Comparison of ENCODE assay signal across 22 cellular contexts in genomic region chr2:197251163-197251562, GRCh38. TPM values are rescaled to one million over a fixed set of nuclear protein-coding genes. Genes with fewer than 3 reads are reported as not detected.
A peak's percentile ranks its signal among the peaks of the same experiment; 100 is the strongest.
DNase-seq lines count a peak whose midpoint lies in the region; ATAC-seq and TF ChIP-seq lines count a peak whose summit lies in the region.
"Had no signal": no experiment of that assay in that cellular context is flagged by ENCODE, and none has a peak within 500 bp of the region (broad histone marks: within the 10 kb centered on the region; RNA-seq: fewer than 3 reads in every experiment).

No MANE protein-coding gene starts in this region.

- peak overlapping the region; percentile 13 for H3K27ac Mint-ChIP-seq in MCF 10A (ENCODE audit: low read depth, unreplicated experiment)
- H3K27ac Mint-ChIP-seq in activated naive CD8-positive, alpha-beta T cell treated with anti-CD3 and anti-CD28 coated beads, Interleukin-2, amount 10 ng/mL, durations not matched to agents 7 days and 5 days = peak overlapping the region; percentile 56
- H3K27ac Mint-ChIP-seq in naive thymus-derived CD4-positive, alpha-beta T cell = peak overlapping the region in 7 of 9 donors; percentile 79 to 94 (median 82)
- H3K27ac Mint-ChIP-seq in progenitor cell of endocrine pancreas = no peak overlapping the region
- H3K27ac Mint-ChIP-seq: dendritic cell treated with granulocyte-macrophage colony-stimulating factor and Interleukin-4, amounts not matched to agents 40 ng/mL and 50 ng/mL, for 4 days; H9 had no signal

- H3K27me3 ChIP-seq in breast epithelium = no peaks in the 10 kb centered on the region
- H3K27me3 ChIP-seq in naive thymus-derived CD4-positive, alpha-beta T cell (ENCODE audit: control insufficient read depth in 2 of 2, insufficient read depth in 2 of 2, low read length in 2 of 2) = no peaks in the 10 kb centered on the region

- H3K27me3 Mint-ChIP-seq in MCF 10A (ENCODE audit: insufficient read depth, unreplicated experiment) (no peaks in the 10 kb centered on the region), progenitor cell of endocrine pancreas (no peaks in the 10 kb centered on the region)
- H3K27me3 Mint-ChIP-seq in activated naive CD8-positive, alpha-beta T cell treated with anti-CD3 and anti-CD28 coated beads, Interleukin-2, amount 10 ng/mL, durations not matched to agents 7 days and 5 days = no peaks in the 10 kb centered on the region
- no peaks in the 10 kb centered on the region for H3K27me3 Mint-ChIP-seq in naive thymus-derived CD4-positive, alpha-beta T cell
- H3K27me3 Mint-ChIP-seq: dendritic cell treated with granulocyte-macrophage colony-stimulating factor and Interleukin-4, amounts not matched to agents 40 ng/mL and 50 ng/mL, for 4 days had no signal

- no peak overlapping the region for H3K27ac ChIP-seq in breast epithelium
- no peak overlapping the region for H3K27ac ChIP-seq in naive thymus-derived CD4-positive, alpha-beta T cell (ENCODE audit: low read depth, low read length)
- H3K27ac ChIP-seq: prostate gland, SK-N-MC had no signal

- H3K36me3 ChIP-seq in breast epithelium = no peaks in the 10 kb centered on the region
- H3K36me3 ChIP-seq in naive thymus-derived CD4-positive, alpha-beta T cell (ENCODE audit: control insufficient read depth in 2 of 3, insufficient read depth in 3 of 3, low read length in 3 of 3) = no peaks in the 10 kb centered on the region
- H3K36me3 ChIP-seq: prostate gland had no signal

- H3K4me3 Mint-ChIP-seq in MCF 10A (ENCODE audit: unreplicated experiment) = no peak overlapping the region
- no peak overlapping the region for H3K4me3 Mint-ChIP-seq in activated naive CD8-positive, alpha-beta T cell treated with anti-CD3 and anti-CD28 coated beads, Interleukin-2, amount 10 ng/mL, durations not matched to agents 7 days and 5 days
- H3K4me3 Mint-ChIP-seq in naive thymus-derived CD4-positive, alpha-beta T cell = peak overlapping the region in 3 of 10 donors; percentile 8 to 71 (median 26)
- no peak overlapping the region for H3K4me3 Mint-ChIP-seq in progenitor cell of endocrine pancreas (ENCODE audit: low read depth)
- H3K4me3 Mint-ChIP-seq: dendritic cell treated with granulocyte-macrophage colony-stimulating factor and Interleukin-4, amounts not matched to agents 40 ng/mL and 50 ng/mL, for 4 days; H9 had no signal

- no peaks in the 10 kb centered on the region for H3K36me3 Mint-ChIP-seq in MCF 10A (ENCODE audit: insufficient read depth, unreplicated experiment)
- H3K36me3 Mint-ChIP-seq in activated naive CD8-positive, alpha-beta T cell treated with anti-CD3 and anti-CD28 coated beads, Interleukin-2, amount 10 ng/mL, durations not matched to agents 7 days and 5 days = peaks cover 25% of the 10 kb centered on the region
- H3K36me3 Mint-ChIP-seq in naive thymus-derived CD4-positive, alpha-beta T cell = peaks cover 7 to 29% (median 17%) of the 10 kb centered on the region in 5 donors
- no peaks in the 10 kb centered on the region for H3K36me3 Mint-ChIP-seq in progenitor cell of endocrine pancreas (ENCODE audit: insufficient read depth)

- BruUV-seq in MCF 10A (replicated peaks; lab: Mats Ljungman, UMichigan) = no TSS peak

- DNase-seq in MCF 10A (ENCODE audit: unreplicated experiment) (no peak), breast epithelium (ENCODE audit: low spot score in 2 of 2) (no peak), progenitor cell of endocrine pancreas (ENCODE audit: low spot score, unreplicated experiment) (no peak), hippocampal formation (lab: John Stamatoyannopoulos, UW) (no peak)
- DNase-seq in activated naive CD8-positive, alpha-beta T cell treated with anti-CD3 and anti-CD28 coated beads, Interleukin-2, amount 10 ng/mL, durations not matched to agents 7 days and 5 days = no peak
- no peak for DNase-seq in naive thymus-derived CD4-positive, alpha-beta T cell
- DNase-seq: activated CD8-positive, alpha-beta memory T cell treated with anti-CD3 and anti-CD28 coated beads, Interleukin-2, amount 50 U/mL, for 48 hours; activated gamma-delta T cell; anterior cingulate cortex; C1 segment of cervical spinal cord; H9; Kasumi-1; midbrain; NCI-H187 treated with DMSO at 0.1 percent for 48 hours; NCI-H226; NCI-H774; substantia nigra had no signal

- H3K4me3 ChIP-seq in breast epithelium = no peak overlapping the region
- H3K4me3 ChIP-seq in naive thymus-derived CD4-positive, alpha-beta T cell (ENCODE audit: low read length) = no peak overlapping the region
- H3K4me3 ChIP-seq: prostate gland, SK-N-MC had no signal

- POLR2A ChIA-PET in MCF 10A (lab: Yijun Ruan, JAX) = no interaction called here
- POLR2A ChIA-PET in activated naive CD8-positive, alpha-beta T cell treated with anti-CD3 and anti-CD28 coated beads, Interleukin-2, amount 10 ng/mL, durations not matched to agents 7 days and 5 days (lab: Charles Lee) = interaction anchor here (1.0 kb wide), 1 partner anchor 13 kb away, joined by 4 read pairs; no protein-coding TSS in a partner anchor
- POLR2A ChIA-PET in naive thymus-derived CD4-positive, alpha-beta T cell (lab: Charles Lee) = interaction anchor here (1.0 to 3.6 kb wide), 11 partner anchors 10 to 68 kb away, joined by 3 to 19 read pairs (median 5); no protein-coding TSS in a partner anchor

- H3K9me3 Mint-ChIP-seq in MCF 10A (ENCODE audit: unreplicated experiment) (peaks cover 7% of the 10 kb centered on the region), progenitor cell of endocrine pancreas (ENCODE audit: low read depth) (no peaks in the 10 kb centered on the region)
- H3K9me3 Mint-ChIP-seq in activated naive CD8-positive, alpha-beta T cell treated with anti-CD3 and anti-CD28 coated beads, Interleukin-2, amount 10 ng/mL, durations not matched to agents 7 days and 5 days = no peaks in the 10 kb centered on the region
- H3K9me3 Mint-ChIP-seq in naive thymus-derived CD4-positive, alpha-beta T cell = peaks cover 0 to 4% (median 0%) of the 10 kb centered on the region in 11 donors
- H3K9me3 Mint-ChIP-seq: dendritic cell treated with granulocyte-macrophage colony-stimulating factor and Interleukin-4, amounts not matched to agents 40 ng/mL and 50 ng/mL, for 4 days; H9 had no signal

- H3K4me1 ChIP-seq in breast epithelium = no peaks in the 10 kb centered on the region
- peaks cover 67 to 83% of the 10 kb centered on the region in 2 donors for H3K4me1 ChIP-seq in naive thymus-derived CD4-positive, alpha-beta T cell (ENCODE audit: control insufficient read depth in 2 of 2, insufficient read depth in 2 of 2, low read length in 2 of 2)
- H3K4me1 ChIP-seq: prostate gland had no signal

- TF ChIP-seq POLR2A in breast epithelium (IDR thresholded peaks at IDR 0.05) = no peak

- H3K4me1 Mint-ChIP-seq in MCF 10A (ENCODE audit: insufficient read depth, unreplicated experiment) (peaks cover 5% of the 10 kb centered on the region), progenitor cell of endocrine pancreas (ENCODE audit: low read depth) (peaks cover 7% of the 10 kb centered on the region)
- peaks cover 72% of the 10 kb centered on the region for H3K4me1 Mint-ChIP-seq in activated naive CD8-positive, alpha-beta T cell treated with anti-CD3 and anti-CD28 coated beads, Interleukin-2, amount 10 ng/mL, durations not matched to agents 7 days and 5 days
- peaks cover 56 to 99% (median 91%) of the 10 kb centered on the region in 7 donors for H3K4me1 Mint-ChIP-seq in naive thymus-derived CD4-positive, alpha-beta T cell

- intact Hi-C loops in MCF 10A (cut with micrococcal nuclease) = no loop called here
- intact Hi-C loops in breast epithelium (cut with DNase I; ENCODE audit: low total_unique reads) = no loop called here
- intact Hi-C loops in naive thymus-derived CD4-positive, alpha-beta T cell (cut with micrococcal nuclease) = no loop called here

- TF ChIP-seq CTCF in MCF 10A (IDR thresholded peaks at IDR 0.05; ENCODE audit: unreplicated experiment) (no peak), breast epithelium (IDR thresholded peaks at IDR 0.05) (no peak), progenitor cell of endocrine pancreas (IDR thresholded peaks at IDR 0.05; ENCODE audit: unreplicated experiment) (no peak)

- ATAC-seq in activated naive CD8-positive, alpha-beta T cell treated with anti-CD3 and anti-CD28 coated beads, Interleukin-2, amount 10 ng/mL, durations not matched to agents 7 days and 5 days (ENCODE audit: low read depth) = no peak
- ATAC-seq in naive thymus-derived CD4-positive, alpha-beta T cell = no peak
- ATAC-seq in HG02870 (IDR thresholded peaks at IDR 0.05; ENCODE audit: unreplicated experiment) = no peak
- ATAC-seq: HepG2 had no signal

- CTCF ChIA-PET in MCF 10A (lab: Yijun Ruan, JAX) = interaction anchor here (1.3 kb wide), 1 partner anchor 137 kb away, joined by 3 read pairs; no protein-coding TSS in a partner anchor
- CTCF ChIA-PET in naive thymus-derived CD4-positive, alpha-beta T cell (lab: Charles Lee) = interaction anchor here (0.6 to 1.6 kb wide), 4 partner anchors 11 to 64 kb away, joined by 3 to 6 read pairs (median 4); no protein-coding TSS in a partner anchor

- H3K9me3 ChIP-seq in breast epithelium = no peaks in the 10 kb centered on the region
- no peaks in the 10 kb centered on the region for H3K9me3 ChIP-seq in naive thymus-derived CD4-positive, alpha-beta T cell (ENCODE audit: control insufficient read depth in 2 of 3, low read length in 3 of 3)
- H3K9me3 ChIP-seq: prostate gland had no signal

RNA-seq across cellular contexts. Expression of gene ANKRD44, which starts 59.4 kb away (rescaled TPM):
- total RNA-seq in MCF 10A (2022) (4.4 and 6.9 TPM in 2 replicates), breast epithelium (10 to 100 TPM; 18.0 to 41.3 (median 19.9) TPM), progenitor cell of endocrine pancreas (4.0 and 6.0 TPM in 2 replicates)
- 100 to 1,000 TPM; 240 to 243 TPM for total RNA-seq in activated naive CD8-positive, alpha-beta T cell treated with anti-CD3 and anti-CD28 coated beads, Interleukin-2, amount 10 ng/mL, durations not matched to agents 7 days and 5 days
- 100 to 1,000 TPM; 234 to 296 (median 291) TPM for total RNA-seq in naive thymus-derived CD4-positive, alpha-beta T cell
- polyA plus RNA-seq in naive thymus-derived CD4-positive, alpha-beta T cell = 10 to 100 TPM; 88.6 to 95.4 TPM

Comparison
In these comparisons a context has a peak if more than half of its experiments do, and no peak if none do; other contexts are left out.
1. RNA of gene ANKRD44, which starts 59.4 kb away (total RNA-seq): 234 to 296 TPM in naive thymus-derived CD4-positive, alpha-beta T cell and 240 to 243 TPM in activated naive CD8-positive, alpha-beta T cell treated with anti-CD3 and anti-CD28 coated beads, Interleukin-2, amount 10 ng/mL, durations not matched to agents 7 days and 5 days; 18.0 to 41.3 TPM in breast epithelium, 4.4 to 6.9 TPM in MCF 10A and 4.0 to 6.0 TPM in progenitor cell of endocrine pancreas; every median in the first group is over 4 times any median in the second.